In genomic region chr11:308037-308708, GRCh38 we compare ENCODE assay signal across 8 cellular contexts. TPM values are rescaled to one million over a fixed set of nuclear protein-coding genes. Genes with fewer than 3 reads are reported as not detected.
DNase-seq lines count a peak whose midpoint lies in the region; ATAC-seq, FAIRE-seq and TF ChIP-seq lines count a peak whose summit lies in the region.
"Not testable (repeated sequence)": the region's sequence is repeated elsewhere in the genome, so short reads cannot be mapped to it uniquely, and the experiment has no call there.

No MANE protein-coding gene starts in this region.

- not testable (repeated sequence) for H3K9me3 Mint-ChIP-seq in activated B cell treated with CpG ODN at 0.5 μM for 24 hours; MCF 10A (ENCODE audit: unreplicated experiment); stimulated activated memory B cell treated with anti-CD40 and anti-IgM and Interleukin-4, amounts not matched to agents 10 μg/mL and 1 μg/mL and 100 μg/mL, for 72 hours

- H3K9ac ChIP-seq in muscle layer of colon (ENCODE audit: low read length), result not testable (repeated sequence)

- peak overlapping the region; percentile 52 for H3K27ac ChIP-seq in muscle layer of colon (ENCODE audit: low read depth, low read length)

- H3K27me3 Mint-ChIP-seq in activated B cell treated with CpG ODN at 0.5 μM for 24 hours; MCF 10A (ENCODE audit: insufficient read depth, unreplicated experiment); stimulated activated memory B cell treated with anti-CD40 and anti-IgM and Interleukin-4, amounts not matched to agents 10 μg/mL and 1 μg/mL and 100 μg/mL, for 72 hours: not testable (repeated sequence)

- not testable (repeated sequence) for TF ChIP-seq CTCF in activated B cell treated with CpG ODN at 0.5 μM for 24 hours (IDR thresholded peaks at IDR 0.05); MCF 10A (IDR thresholded peaks at IDR 0.05; ENCODE audit: unreplicated experiment)

- TSS peak; percentile 96 for BruUV-seq in MCF 10A (replicated peaks; lab: Mats Ljungman, UMichigan)

- peak; percentile 25 for ATAC-seq in activated B cell treated with CpG ODN at 0.5 μM for 24 hours (ENCODE audit: low read depth)
- ATAC-seq in Right ventricle myocardium superior (ENCODE audit: poor library complexity), result peak; percentile 61
- ATAC-seq in stimulated activated memory B cell treated with anti-CD40 and anti-IgM and Interleukin-4, amounts not matched to agents 10 μg/mL and 1 μg/mL and 100 μg/mL, for 72 hours, result peak; percentile 64

- peak; percentile 77 for DNase-seq in CD1c-positive myeloid dendritic cell (ENCODE audit: extremely low spot score)
- DNase-seq in H54 (ENCODE audit: insufficient read length, low spot score); activated B cell treated with CpG ODN at 0.5 μM for 24 hours: not testable (repeated sequence)
- peak; percentile 54 for DNase-seq in NCI-H510A treated with DMSO at 0.1 percent for 48 hours (lab: John Stamatoyannopoulos, UW)
- DNase-seq in MCF 10A (ENCODE audit: unreplicated experiment), result peak; percentile 94
- peak; percentile 86 for DNase-seq in Right ventricle myocardium superior

- not testable (repeated sequence) for H3K9me3 ChIP-seq in muscle layer of colon (ENCODE audit: low read length)

- intact Hi-C loops in activated B cell treated with CpG ODN at 0.5 μM for 24 hours (cut with micrococcal nuclease) (loop anchor here (1.0 to 5.0 kb wide), 5 partner anchors 39 to 209 kb away; partner anchors contain the start of genes BET1L, PSMD13, PTDSS2 and RIC8A), MCF 10A (cut with micrococcal nuclease) (loop anchor here (1.0 to 5.0 kb wide), 2 partner anchors 48 to 56 kb away; no protein-coding TSS in a partner anchor)
- intact Hi-C loops in Right ventricle myocardium superior (cut with DNase I), result not testable (repeated sequence)

- H3K36me3 Mint-ChIP-seq in activated B cell treated with CpG ODN at 0.5 μM for 24 hours (ENCODE audit: low read depth); MCF 10A (ENCODE audit: insufficient read depth, unreplicated experiment); stimulated activated memory B cell treated with anti-CD40 and anti-IgM and Interleukin-4, amounts not matched to agents 10 μg/mL and 1 μg/mL and 100 μg/mL, for 72 hours: not testable (repeated sequence)

- TF ChIP-seq POLR2A in H54 (IDR thresholded peaks at IDR 0.05; ENCODE audit: low read depth, low read length), result peak; percentile 52; the same call in 1 of the 2 replicates

- H3K36me3 ChIP-seq in muscle layer of colon (ENCODE audit: insufficient read depth, low read length), result not testable (repeated sequence)

- not testable (repeated sequence) for FAIRE-seq in H54 (lab: Jason Lieb, UNC)

- H3K27ac Mint-ChIP-seq in activated B cell treated with CpG ODN at 0.5 μM for 24 hours (peak overlapping the region; percentile 98), MCF 10A (ENCODE audit: low read depth, unreplicated experiment) (peak overlapping the region; percentile 61)
- peak overlapping the region; percentile 99 for H3K27ac Mint-ChIP-seq in stimulated activated memory B cell treated with anti-CD40 and anti-IgM and Interleukin-4, amounts not matched to agents 10 μg/mL and 1 μg/mL and 100 μg/mL, for 72 hours

- not testable (repeated sequence) for H3K27me3 ChIP-seq in muscle layer of colon (ENCODE audit: control insufficient read depth in 1 of 2, insufficient read depth in 2 of 2, low read length in 2 of 2)

- H3K4me1 Mint-ChIP-seq in activated B cell treated with CpG ODN at 0.5 μM for 24 hours, result peaks cover 56% of the 10 kb centered on the region
- H3K4me1 Mint-ChIP-seq in MCF 10A (ENCODE audit: insufficient read depth, unreplicated experiment), result peaks cover 20% of the 10 kb centered on the region
- peaks cover 43% of the 10 kb centered on the region for H3K4me1 Mint-ChIP-seq in stimulated activated memory B cell treated with anti-CD40 and anti-IgM and Interleukin-4, amounts not matched to agents 10 μg/mL and 1 μg/mL and 100 μg/mL, for 72 hours

- H3K4me3 ChIP-seq in muscle layer of colon (ENCODE audit: low read depth in 1 of 2, low read length in 2 of 2), result peak overlapping the region in 1 of 2 donors; percentile 53

- POLR2A ChIA-PET in activated B cell treated with CpG ODN at 0.5 μM for 24 hours (lab: Charles Lee) (interaction anchor here (0.7 to 3.2 kb wide), 9 partner anchors 9 to 101 kb away, joined by 3 to 15 read pairs (median 6); partner anchors contain the start of genes BET1L, PGGHG and RIC8A), MCF 10A (lab: Yijun Ruan, JAX) (interaction anchor here (0.6 to 2.4 kb wide), 8 partner anchors 9 to 101 kb away, joined by 3 to 24 read pairs (median 4); partner anchors contain the start of genes BET1L, PSMD13, RIC8A and SIRT3)

- CTCF ChIA-PET in activated B cell treated with CpG ODN at 0.5 μM for 24 hours (lab: Charles Lee) (interaction anchor here (1.1 to 2.9 kb wide), 3 partner anchors 9 to 22 kb away, joined by 3 to 27 read pairs (median 5); no protein-coding TSS in a partner anchor), MCF 10A (lab: Yijun Ruan, JAX) (interaction anchor here (0.5 to 5.0 kb wide), 8 partner anchors 19 to 583 kb away, joined by 3 to 68 read pairs (median 3); partner anchors contain the start of gene PTDSS2)

- H3K4me1 ChIP-seq in muscle layer of colon (ENCODE audit: insufficient read depth, low read length), result peaks cover 26% of the 10 kb centered on the region

- peak overlapping the region; percentile 99 for H3K4me3 Mint-ChIP-seq in activated B cell treated with CpG ODN at 0.5 μM for 24 hours
- H3K4me3 Mint-ChIP-seq in MCF 10A (ENCODE audit: unreplicated experiment), result peak overlapping the region; percentile 73
- peak overlapping the region; percentile 95 for H3K4me3 Mint-ChIP-seq in stimulated activated memory B cell treated with anti-CD40 and anti-IgM and Interleukin-4, amounts not matched to agents 10 μg/mL and 1 μg/mL and 100 μg/mL, for 72 hours

RNA-seq across cellular contexts. Expression of gene IFITM2, which starts 0.6 kb away (rescaled TPM):
- total RNA-seq in activated B cell treated with CpG ODN at 0.5 μM for 24 hours, result 112 and 125 TPM in 2 replicates
- 288 and 314 TPM in 2 replicates for total RNA-seq in MCF 10A (2022)
- 194 TPM for total RNA-seq in Right ventricle myocardium superior

RNA-seq across cellular contexts. Expression of gene IFITM1, which starts 5.7 kb away (rescaled TPM):
- 21.2 and 25.3 TPM in 2 replicates for total RNA-seq in activated B cell treated with CpG ODN at 0.5 μM for 24 hours
- total RNA-seq in MCF 10A (2022), result 1.8 and 4.8 TPM in 2 replicates
- total RNA-seq in Right ventricle myocardium superior, result 83.1 TPM

RNA-seq across cellular contexts. Expression of gene IFITM5, which starts 8.8 kb away (rescaled TPM):
- not detected in 2 replicates for total RNA-seq in activated B cell treated with CpG ODN at 0.5 μM for 24 hours
- not detected in 2 replicates for total RNA-seq in MCF 10A (2022)
- total RNA-seq in Right ventricle myocardium superior, result not detected

RNA-seq across cellular contexts. Expression of gene IFITM3, which starts 12.5 kb away (rescaled TPM):
- total RNA-seq in activated B cell treated with CpG ODN at 0.5 μM for 24 hours, result 14.8 and 17.0 TPM in 2 replicates
- 415 and 497 TPM in 2 replicates for total RNA-seq in MCF 10A (2022)
- 287 TPM for total RNA-seq in Right ventricle myocardium superior

RNA-seq across cellular contexts. Expression of gene PGGHG, which starts 19.2 kb away (rescaled TPM):
- total RNA-seq in activated B cell treated with CpG ODN at 0.5 μM for 24 hours (62.3 and 74.1 TPM in 2 replicates), MCF 10A (2022) (6.3 and 8.5 TPM in 2 replicates), Right ventricle myocardium superior (6.1 TPM)
